ENCODE assay signal across 20 cellular contexts in the genomic region with DNA sequence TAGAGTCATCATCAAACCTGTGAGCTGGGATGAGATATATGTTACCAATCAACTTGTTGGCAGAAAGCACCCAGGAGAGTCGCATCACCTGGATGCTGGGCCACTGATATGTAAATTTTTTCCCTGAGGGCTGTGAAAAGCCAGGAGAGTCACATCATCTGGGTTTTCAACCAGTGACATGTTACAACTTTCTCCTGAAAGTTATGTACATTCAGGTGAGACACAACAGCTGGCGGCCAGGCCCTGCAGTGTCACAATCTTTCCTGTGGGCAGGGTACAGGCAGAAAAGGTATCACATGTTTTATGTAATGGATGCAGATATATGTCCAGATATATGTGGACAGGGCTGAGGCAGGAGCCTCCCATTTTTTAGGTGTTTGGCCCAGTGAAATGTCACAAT. TPM values are rescaled to one million over a fixed set of nuclear protein-coding genes. Genes with fewer than 3 reads are reported as not detected.
DNase-seq lines count a peak whose midpoint lies in the region; ATAC-seq, FAIRE-seq and TF ChIP-seq lines count a peak whose summit lies in the region.
"Had no signal": no experiment of that assay in that cellular context is flagged by ENCODE, and none has a peak within 500 bp of the region (broad histone marks: within the 10 kb centered on the region; RNA-seq: fewer than 3 reads in every experiment).

No MANE protein-coding gene starts in this region.

- no peak for DNase-seq in activated CD4-positive, alpha-beta T cell treated with anti-CD3 and anti-CD28 coated beads for 36 hours
- DNase-seq in activated CD4-positive, alpha-beta T cell treated with anti-CD3 and anti-CD28 coated beads, Interleukin-2, amount 10 ng/mL, durations not matched to agents 7 days and 5 days, result no peak
- peak; percentile 28 for DNase-seq in activated effector memory CD4-positive, alpha-beta T cell treated with anti-CD3 and anti-CD28 coated beads, Interleukin-2, amount 50 U/mL, for 16 hours
- no peak for DNase-seq in activated effector memory CD4-positive, alpha-beta T cell treated with Interleukin-2 at 50 U/mL for 16 hours
- DNase-seq in H1 (ENCODE audit: low read depth in 1 of 2, low spot score in 2 of 2) (no peak), progenitor cell of endocrine pancreas (ENCODE audit: low spot score, unreplicated experiment) (no peak), islet precursor cell (no peak)
- DNase-seq: CD8-positive, alpha-beta T cell; COR-L47; DMS153; DMS79 treated with DMSO at 0.1 percent for 48 hours; EL; H9 had no signal

- TF ChIP-seq POLR2A in H1 (IDR thresholded peaks at IDR 0.05; ENCODE audit: control extremely low read depth in 1 of 2, low read depth in 2 of 2, low read length in 2 of 2), result no peak

- H3K4me3 ChIP-seq in H1 (ENCODE audit: extremely low read depth in 1 of 4, insufficient read depth in 2 of 4, low read depth in 3 of 4, low read length in 4 of 4), result no peak overlapping the region
- H3K4me3 ChIP-seq: GM23338 had no signal

- no peaks in the 10 kb centered on the region for H3K27me3 Mint-ChIP-seq in activated CD4-positive, alpha-beta T cell treated with anti-CD3 and anti-CD28 coated beads for 36 hours
- H3K27me3 Mint-ChIP-seq in activated CD4-positive, alpha-beta T cell treated with anti-CD3 and anti-CD28 coated beads, Interleukin-2, amount 10 ng/mL, durations not matched to agents 7 days and 5 days, result no peaks in the 10 kb centered on the region
- no peaks in the 10 kb centered on the region for H3K27me3 Mint-ChIP-seq in progenitor cell of endocrine pancreas

- H3K4me3 Mint-ChIP-seq in activated CD4-positive, alpha-beta T cell treated with anti-CD3 and anti-CD28 coated beads for 36 hours, result no peak overlapping the region
- H3K4me3 Mint-ChIP-seq in activated CD4-positive, alpha-beta T cell treated with anti-CD3 and anti-CD28 coated beads, Interleukin-2, amount 10 ng/mL, durations not matched to agents 7 days and 5 days, result no peak overlapping the region
- H3K4me3 Mint-ChIP-seq in progenitor cell of endocrine pancreas (ENCODE audit: low read depth), result no peak overlapping the region
- H3K4me3 Mint-ChIP-seq: CD14-positive monocyte; CD8-positive, alpha-beta T cell; GM23338; H9 had no signal

- POLR2A ChIA-PET in activated CD4-positive, alpha-beta T cell treated with anti-CD3 and anti-CD28 coated beads for 36 hours (lab: Charles Lee), result no interaction called here
- POLR2A ChIA-PET in activated CD4-positive, alpha-beta T cell treated with anti-CD3 and anti-CD28 coated beads, Interleukin-2, amount 10 ng/mL, durations not matched to agents 7 days and 5 days (lab: Charles Lee), result no interaction called here
- POLR2A ChIA-PET in H1 (lab: Charles Lee; ENCODE audit: partially characterized antibody), result interaction anchor here (0.6 to 21.9 kb wide), 5 partner anchors 6 to 191 kb away, joined by 3 to 383 read pairs (median 3); a partner anchor contains a TSS

- no peaks in the 10 kb centered on the region for H3K27me3 ChIP-seq in H1 (replicated peaks in 1 of 4; ENCODE audit: control insufficient read depth in 3 of 4, extremely low read depth in 1 of 4, insufficient read depth in 3 of 4, low read length in 3 of 4)

- H3K14ac ChIP-seq in H1 (ENCODE audit: insufficient read length), result no peak overlapping the region

- no peak overlapping the region for H4K91ac ChIP-seq in H1 (replicated peaks; ENCODE audit: insufficient read length, low read length)

- no peak overlapping the region for H3K18ac ChIP-seq in H1 (ENCODE audit: extremely low read depth, low read length)

- H3K36me3 ChIP-seq in H1 (ENCODE audit: control insufficient read depth in 2 of 4, insufficient read depth in 4 of 4, low read length in 3 of 4), result peaks cover 9 to 74% (median 58%) of the 10 kb centered on the region in 4 experiments; a peak in 7 of 8 replicates

- peaks cover 2% of the 10 kb centered on the region; the same call in 1 of the 2 replicates for H3K79me1 ChIP-seq in H1 (ENCODE audit: low read depth, low read length)

- no peak overlapping the region for H3K23ac ChIP-seq in H1 (ENCODE audit: insufficient read length)

- H3K9me3 Mint-ChIP-seq in activated CD4-positive, alpha-beta T cell treated with anti-CD3 and anti-CD28 coated beads for 36 hours (ENCODE audit: low read depth), result no peaks in the 10 kb centered on the region
- H3K9me3 Mint-ChIP-seq in activated CD4-positive, alpha-beta T cell treated with anti-CD3 and anti-CD28 coated beads, Interleukin-2, amount 10 ng/mL, durations not matched to agents 7 days and 5 days, result peaks cover 32% of the 10 kb centered on the region
- no peaks in the 10 kb centered on the region for H3K9me3 Mint-ChIP-seq in progenitor cell of endocrine pancreas (ENCODE audit: low read depth)
- H3K9me3 Mint-ChIP-seq: CD8-positive, alpha-beta T cell; GM23338; H9 had no signal

- H3K79me2 ChIP-seq in H1 (ENCODE audit: control insufficient read depth in 1 of 2, insufficient read depth in 2 of 2, low read length in 2 of 2), result peaks cover 0 to 12% of the 10 kb centered on the region in 2 experiments; a peak in 2 of 4 replicates

- H3K23me2 ChIP-seq in H1 (ENCODE audit: low read depth, low read length), result no peaks in the 10 kb centered on the region

- H3K56ac ChIP-seq in H1 (replicated peaks; ENCODE audit: insufficient read length, low read depth, low read length), result no peak overlapping the region

- no peaks in the 10 kb centered on the region for H3K9me3 ChIP-seq in H1 (ENCODE audit: insufficient read depth in 2 of 2, low read depth in 1 of 2, low read length in 1 of 2)

- no peak overlapping the region for H2AK5ac ChIP-seq in H1 (ENCODE audit: low read depth, low read length)

- no peak for TF ChIP-seq EP300 in H1 (IDR thresholded peaks at IDR 0.05; ENCODE audit: borderline replicate concordance in 1 of 2, low read depth in 2 of 2, low read length in 2 of 2)

- H2BK5ac ChIP-seq in H1 (ENCODE audit: low read depth, low read length), result no peak overlapping the region

- no peak overlapping the region for H2BK20ac ChIP-seq in H1 (ENCODE audit: low read length)

- peaks cover 73% of the 10 kb centered on the region for H3K36me3 Mint-ChIP-seq in activated CD4-positive, alpha-beta T cell treated with anti-CD3 and anti-CD28 coated beads for 36 hours (ENCODE audit: low read depth)
- H3K36me3 Mint-ChIP-seq in activated CD4-positive, alpha-beta T cell treated with anti-CD3 and anti-CD28 coated beads, Interleukin-2, amount 10 ng/mL, durations not matched to agents 7 days and 5 days (ENCODE audit: low read depth), result peaks cover 78% of the 10 kb centered on the region
- H3K36me3 Mint-ChIP-seq in progenitor cell of endocrine pancreas (ENCODE audit: insufficient read depth), result peaks cover 39% of the 10 kb centered on the region

- TF ChIP-seq CTCF in H1 (IDR thresholded peaks at IDR 0.05; ENCODE audit: control extremely low read depth in 1 of 3, insufficient read depth in 1 of 3, low read depth in 1 of 3, low read length in 3 of 3) (no peak), progenitor cell of endocrine pancreas (IDR thresholded peaks at IDR 0.05; ENCODE audit: unreplicated experiment) (no peak)

- peaks cover 8% of the 10 kb centered on the region for H3K4me1 Mint-ChIP-seq in activated CD4-positive, alpha-beta T cell treated with anti-CD3 and anti-CD28 coated beads for 36 hours
- no peaks in the 10 kb centered on the region for H3K4me1 Mint-ChIP-seq in activated CD4-positive, alpha-beta T cell treated with anti-CD3 and anti-CD28 coated beads, Interleukin-2, amount 10 ng/mL, durations not matched to agents 7 days and 5 days
- no peaks in the 10 kb centered on the region for H3K4me1 Mint-ChIP-seq in progenitor cell of endocrine pancreas (ENCODE audit: low read depth)
- H3K4me1 Mint-ChIP-seq: GM23338, H9 had no signal

- intact Hi-C loops in activated CD4-positive, alpha-beta T cell treated with anti-CD3 and anti-CD28 coated beads for 36 hours (cut with DNase I, micrococcal nuclease), result no loop called here

- TF ChIP-seq RAD21 in H1 (IDR thresholded peaks at IDR 0.05 in 1 of 2, conservative IDR thresholded peaks at IDR 0.05 in 1 of 2; ENCODE audit: low read depth in 2 of 2, low read length in 2 of 2), result no peak

- WGBS in H1 (ENCODE audit: extremely low coverage in 1 of 2, insufficient coverage in 1 of 2, insufficient read length in 1 of 2, insufficient replicate concordance in 2 of 2, low coverage in 1 of 2, low lambda C conversion rate in 2 of 2, missing lambda C conversion rate in 1 of 2), 2 experiments, result 44% methylated on average over 2 of the region's 2 CpGs; no CpG with 5 or more reads in 1 of the 2 experiments

- no peak overlapping the region for H3K4ac ChIP-seq in H1 (replicated peaks; ENCODE audit: insufficient read length, low read depth, low read length)

- no peak overlapping the region for H3K27ac ChIP-seq in H1 (ENCODE audit: low read depth, low read length)
- H3K27ac ChIP-seq: 22Rv1 had no signal

- no peak overlapping the region for H2BK12ac ChIP-seq in H1 (ENCODE audit: low read depth, low read length)

- FAIRE-seq in H1 (lab: Jason Lieb, UNC), result no peak
- FAIRE-seq: D721Med, G401.6, GM12892 had no signal

- H4K20me1 ChIP-seq in H1 (replicated peaks in 1 of 2; ENCODE audit: control insufficient read depth in 1 of 2, insufficient read depth in 2 of 2, low read length in 2 of 2), result peaks cover 3 to 16% of the 10 kb centered on the region in 2 experiments

- peak overlapping the region; percentile 22 for H3K27ac Mint-ChIP-seq in activated CD4-positive, alpha-beta T cell treated with anti-CD3 and anti-CD28 coated beads for 36 hours
- no peak overlapping the region for H3K27ac Mint-ChIP-seq in activated CD4-positive, alpha-beta T cell treated with anti-CD3 and anti-CD28 coated beads, Interleukin-2, amount 10 ng/mL, durations not matched to agents 7 days and 5 days
- H3K27ac Mint-ChIP-seq in progenitor cell of endocrine pancreas, result peak overlapping the region; percentile 46
- H3K27ac Mint-ChIP-seq: CD14-positive monocyte, GM23338 had no signal

- H2BK15ac ChIP-seq in H1 (ENCODE audit: low read length), result no peak overlapping the region

- CTCF ChIA-PET in activated CD4-positive, alpha-beta T cell treated with anti-CD3 and anti-CD28 coated beads for 36 hours (lab: Charles Lee), result interaction anchor here (0.6 to 0.7 kb wide), 2 partner anchors 11 to 13 kb away, joined by 3 read pairs; a partner anchor contains a TSS
- CTCF ChIA-PET in activated CD4-positive, alpha-beta T cell treated with anti-CD3 and anti-CD28 coated beads, Interleukin-2, amount 10 ng/mL, durations not matched to agents 7 days and 5 days (lab: Charles Lee), result no interaction called here
- CTCF ChIA-PET in H1 (lab: Charles Lee; ENCODE audit: partially characterized antibody), result no interaction called here

- H4K5ac ChIP-seq in H1 (ENCODE audit: insufficient read length, low read depth, low read length), result no peak overlapping the region

- H3K9ac ChIP-seq in H1 (replicated peaks in 1 of 4; ENCODE audit: extremely low read depth in 1 of 4, low read depth in 3 of 4, low read length in 3 of 4), result no peak overlapping the region

- no peak overlapping the region for H2AFZ ChIP-seq in H1 (ENCODE audit: low read length)
- H2AFZ ChIP-seq: GM23338 had no signal

- no peak overlapping the region for H2BK120ac ChIP-seq in H1 (replicated peaks; ENCODE audit: low read depth, low read length)

- H3K4me1 ChIP-seq in H1 (replicated peaks in 1 of 4; ENCODE audit: control insufficient read depth in 3 of 4, insufficient read depth in 4 of 4, low read length in 3 of 4), result no peaks in the 10 kb centered on the region

- H4K8ac ChIP-seq in H1 (ENCODE audit: extremely low read depth, insufficient read depth, low read length), result no peak overlapping the region

- peak; percentile 2 for ATAC-seq in activated CD4-positive, alpha-beta T cell treated with anti-CD3 and anti-CD28 coated beads for 36 hours
- ATAC-seq in SK-N-SH treated with all-trans-retinoic acid at 6 μM for 48 hours, result no peak
- ATAC-seq: CD8-positive, alpha-beta T cell; GM23338 had no signal

- no peak overlapping the region for H3K4me2 ChIP-seq in H1 (ENCODE audit: insufficient read depth in 1 of 2, low read depth in 2 of 2, low read length in 2 of 2)
- H3K4me2 ChIP-seq: GM23338 had no signal

RNA-seq across cellular contexts. Expression of a gene that starts 13.2 kb away (rescaled TPM):
- total RNA-seq in activated CD4-positive, alpha-beta T cell treated with anti-CD3 and anti-CD28 coated beads for 36 hours, result 10 to 100 TPM; 15.1 to 19.1 TPM
- total RNA-seq in activated CD4-positive, alpha-beta T cell treated with anti-CD3 and anti-CD28 coated beads, Interleukin-2, amount 10 ng/mL, durations not matched to agents 7 days and 5 days, result 10 to 100 TPM; 13.0 to 17.0 TPM
- 62.3 and 67.2 TPM in 2 replicates for total RNA-seq in H1 (2021; fragmentation: NEBNext Ultra II Directional; extraction: Animal tissue kit (Norgen Biotek cat#: 25700))
- 6.4 and 8.7 TPM in 2 replicates for polyA plus RNA-seq in H1 (2011; rRNA removed)
- 11.3 TPM for polyA plus RNA-seq in H1 (2011; cell fraction: cytosol; rRNA removed)
- polyA plus RNA-seq in H1 (2011; cell fraction: nucleus; rRNA removed), result 25.0 TPM
- polyA plus RNA-seq in H1 (2012, experiment 1 of 2), result 9.4 to 15.5 TPM (median 14.5 TPM) in 4 replicates
- 1.3 TPM for polyA plus RNA-seq in H1 (2012, experiment 2 of 2)
- polyA plus RNA-seq in H1 (2013, experiment 1 of 2), result 36.2 TPM
- polyA plus RNA-seq in H1 (2013, experiment 2 of 2), result 34.0 TPM
- 130 TPM in 2 replicates for polyA minus RNA-seq in H1 (2011; rRNA and poly(A)+ RNA removed)
- 55.8 TPM for polyA minus RNA-seq in H1 (2011; cell fraction: cytosol; rRNA and poly(A)+ RNA removed)
- 182 TPM for polyA minus RNA-seq in H1 (2011; cell fraction: nucleus; rRNA and poly(A)+ RNA removed)
- 21.7 and 22.1 TPM in 2 replicates for total RNA-seq in progenitor cell of endocrine pancreas
